In the genomic region with DNA sequence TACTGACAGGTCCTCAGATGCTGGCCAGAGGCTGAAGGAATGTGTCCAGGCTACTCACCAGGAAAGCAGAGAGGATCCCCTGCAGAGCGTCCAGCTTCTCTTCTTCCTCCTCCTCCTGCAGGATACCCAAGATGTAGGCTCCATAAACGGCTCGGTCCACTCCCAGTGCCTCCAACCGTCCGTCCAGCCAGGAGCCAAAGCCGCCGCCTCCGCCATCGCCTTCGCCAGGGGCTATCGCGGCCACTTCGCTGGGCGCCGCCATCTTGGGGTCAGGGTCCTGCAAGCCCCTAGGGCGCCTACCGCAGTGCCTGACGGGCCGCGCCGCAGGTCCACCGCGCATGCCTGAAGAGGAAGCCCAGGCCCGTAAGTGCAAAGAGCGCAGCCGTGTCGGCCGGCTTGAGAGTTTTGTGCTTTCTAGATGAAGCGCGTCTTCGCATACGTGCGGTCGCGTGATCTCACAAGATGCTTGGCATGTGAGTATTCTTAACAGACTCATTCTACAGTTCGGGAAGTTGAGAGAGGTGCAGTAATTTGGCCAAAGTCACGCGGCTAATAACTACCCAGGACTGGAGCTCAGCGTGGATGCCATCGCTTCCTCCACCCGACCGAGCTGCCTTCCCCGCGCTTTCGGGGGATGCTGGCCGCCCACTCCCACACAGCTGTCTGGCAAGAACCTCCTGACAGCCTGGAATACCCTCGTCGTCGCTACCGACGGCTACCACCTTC, we compare ENCODE assay signal across 8 cellular contexts. TPM values are rescaled to one million over a fixed set of nuclear protein-coding genes. Genes with fewer than 3 reads are reported as not detected.
DNase-seq lines count a peak whose midpoint lies in the region; ATAC-seq lines count a peak whose summit lies in the region.

A gene with protein sequence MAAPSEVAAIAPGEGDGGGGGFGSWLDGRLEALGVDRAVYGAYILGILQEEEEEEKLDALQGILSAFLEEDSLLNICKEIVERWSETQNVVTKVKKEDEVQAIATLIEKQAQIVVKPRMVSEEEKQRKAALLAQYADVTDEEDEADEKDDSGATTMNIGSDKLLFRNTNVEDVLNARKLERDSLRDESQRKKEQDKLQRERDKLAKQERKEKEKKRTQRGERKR (minus strand): TSS at position 285 of the 726 bp plus-strand sequence. CDS start 23 bp downstream, at position 262.

- H3K27me3 ChIP-seq in Karpas-422 (ENCODE audit: low read length): no peaks in the 10 kb centered on the region
- no peaks in the 10 kb centered on the region for H3K27me3 ChIP-seq in naive thymus-derived CD4-positive, alpha-beta T cell (ENCODE audit: control insufficient read depth in 2 of 2, insufficient read depth in 2 of 2, low read length in 2 of 2)

- POLR2A ChIA-PET in naive thymus-derived CD4-positive, alpha-beta T cell (lab: Charles Lee): interaction anchor here (0.9 to 3.5 kb wide), 3 partner anchors 18 to 1329 kb away, joined by 4 to 32 read pairs (median 4); partner anchors contain the start of gene DBF4B

- H3K79me2 ChIP-seq in Karpas-422 (ENCODE audit: low read length): peaks cover 41% of the 10 kb centered on the region

- H3K4me3 Mint-ChIP-seq in naive thymus-derived CD4-positive, alpha-beta T cell: peak within 1 kb of the TSS; percentile 92 to 99 (median 98)
- peak within 1 kb of the TSS; percentile 97 for H3K4me3 Mint-ChIP-seq in stimulated activated memory B cell treated with anti-CD40 and anti-IgM and Interleukin-4, amounts not matched to agents 10 μg/mL and 1 μg/mL and 100 μg/mL, for 72 hours

- H3K9me3 Mint-ChIP-seq in naive thymus-derived CD4-positive, alpha-beta T cell: no peaks in the 10 kb centered on the region
- no peaks in the 10 kb centered on the region for H3K9me3 Mint-ChIP-seq in stimulated activated memory B cell treated with anti-CD40 and anti-IgM and Interleukin-4, amounts not matched to agents 10 μg/mL and 1 μg/mL and 100 μg/mL, for 72 hours

- H3K9ac ChIP-seq in Karpas-422 (ENCODE audit: low read length): peak within 1 kb of the TSS; percentile 91

- intact Hi-C loops in naive thymus-derived CD4-positive, alpha-beta T cell (cut with micrococcal nuclease): loop anchor here (1.0 kb wide), 2 partner anchors 19 to 210 kb away; partner anchors contain the start of genes DBF4B (in 2 of the 2) and EFTUD2 (in 1 of the 2)

- peak; percentile 78 for ATAC-seq in GM21723 (IDR thresholded peaks at IDR 0.05; ENCODE audit: unreplicated experiment)
- ATAC-seq in naive thymus-derived CD4-positive, alpha-beta T cell: peak; percentile 99
- ATAC-seq in stimulated activated memory B cell treated with anti-CD40 and anti-IgM and Interleukin-4, amounts not matched to agents 10 μg/mL and 1 μg/mL and 100 μg/mL, for 72 hours: peak; percentile 99

- CTCF ChIA-PET in naive thymus-derived CD4-positive, alpha-beta T cell (lab: Charles Lee): interaction anchor here (1.0 kb wide), 1 partner anchor 19 kb away, joined by 6 read pairs; the partner anchor contains the start of gene DBF4B

- DNase-seq in DMS 273 treated with DMSO at 0.1 percent for 48 hours (lab: John Stamatoyannopoulos, UW): peak; percentile 64
- DNase-seq in Karpas-422: peak; percentile 97
- peak; percentile 89 for DNase-seq in RPMI7951 (ENCODE audit: low read depth)
- DNase-seq in activated T-helper 1 cell treated with Interleukin-2 at 50 U/mL for 16 hours (ENCODE audit: low read depth): peak; percentile 83
- DNase-seq in fibroblast of gingiva (ENCODE audit: low read depth): peak; percentile 91
- DNase-seq in naive thymus-derived CD4-positive, alpha-beta T cell: peak; percentile 86 to 94 (median 92)

- H3K4me1 ChIP-seq in Karpas-422 (ENCODE audit: low read length): peaks cover 21% of the 10 kb centered on the region
- peaks cover 13 to 14% of the 10 kb centered on the region in 2 donors for H3K4me1 ChIP-seq in naive thymus-derived CD4-positive, alpha-beta T cell (ENCODE audit: control insufficient read depth in 2 of 2, insufficient read depth in 2 of 2, low read length in 2 of 2)

- peak within 1 kb of the TSS; percentile 86 for H2AFZ ChIP-seq in Karpas-422 (ENCODE audit: low read length)

- H3K9me3 ChIP-seq in Karpas-422 (ENCODE audit: low read length): no peaks in the 10 kb centered on the region
- no peaks in the 10 kb centered on the region for H3K9me3 ChIP-seq in naive thymus-derived CD4-positive, alpha-beta T cell (ENCODE audit: control insufficient read depth in 2 of 3, low read length in 3 of 3)

- no peaks in the 10 kb centered on the region for H3K36me3 ChIP-seq in Karpas-422 (ENCODE audit: insufficient read depth, low read length)
- H3K36me3 ChIP-seq in naive thymus-derived CD4-positive, alpha-beta T cell (ENCODE audit: control insufficient read depth in 2 of 3, insufficient read depth in 3 of 3, low read length in 3 of 3): peaks cover 0 to 5% (median 0%) of the 10 kb centered on the region in 3 experiments

- H3K9me2 ChIP-seq in Karpas-422 (replicated peaks; ENCODE audit: insufficient read depth, low read length): no peaks in the 10 kb centered on the region

- H3K4me3 ChIP-seq in Karpas-422 (ENCODE audit: low read length): peak within 1 kb of the TSS; percentile 97
- H3K4me3 ChIP-seq in naive thymus-derived CD4-positive, alpha-beta T cell (ENCODE audit: low read length): peak within 1 kb of the TSS; percentile 94

- no peaks in the 10 kb centered on the region for H3K27me3 Mint-ChIP-seq in naive thymus-derived CD4-positive, alpha-beta T cell
- no peaks in the 10 kb centered on the region for H3K27me3 Mint-ChIP-seq in stimulated activated memory B cell treated with anti-CD40 and anti-IgM and Interleukin-4, amounts not matched to agents 10 μg/mL and 1 μg/mL and 100 μg/mL, for 72 hours

- peaks cover 0 to 13% (median 5%) of the 10 kb centered on the region in 5 donors for H3K36me3 Mint-ChIP-seq in naive thymus-derived CD4-positive, alpha-beta T cell
- H3K36me3 Mint-ChIP-seq in stimulated activated memory B cell treated with anti-CD40 and anti-IgM and Interleukin-4, amounts not matched to agents 10 μg/mL and 1 μg/mL and 100 μg/mL, for 72 hours: peaks cover 6% of the 10 kb centered on the region

- peak within 1 kb of the TSS; percentile 95 to 98 (median 96) for H3K27ac Mint-ChIP-seq in naive thymus-derived CD4-positive, alpha-beta T cell
- peak within 1 kb of the TSS; percentile 91 for H3K27ac Mint-ChIP-seq in stimulated activated memory B cell treated with anti-CD40 and anti-IgM and Interleukin-4, amounts not matched to agents 10 μg/mL and 1 μg/mL and 100 μg/mL, for 72 hours

- no peaks in the 10 kb centered on the region for H4K20me1 ChIP-seq in Karpas-422 (ENCODE audit: insufficient read depth, low read depth, low read length)

- peaks cover 24 to 50% (median 26%) of the 10 kb centered on the region in 7 donors for H3K4me1 Mint-ChIP-seq in naive thymus-derived CD4-positive, alpha-beta T cell
- peaks cover 44% of the 10 kb centered on the region for H3K4me1 Mint-ChIP-seq in stimulated activated memory B cell treated with anti-CD40 and anti-IgM and Interleukin-4, amounts not matched to agents 10 μg/mL and 1 μg/mL and 100 μg/mL, for 72 hours

- peak within 1 kb of the TSS; percentile 59 for H3K27ac ChIP-seq in Karpas-422 (ENCODE audit: low read length)
- H3K27ac ChIP-seq in naive thymus-derived CD4-positive, alpha-beta T cell (ENCODE audit: low read depth, low read length): peak within 1 kb of the TSS; percentile 90

- peak within 1 kb of the TSS; percentile 97 for H3K4me2 ChIP-seq in Karpas-422 (ENCODE audit: low read depth, low read length, poor library complexity, severe bottlenecking)

RNA-seq across cellular contexts. Expression of the gene that starts here (rescaled TPM):
- total RNA-seq in Karpas-422 (2014; rRNA removed; shearing (Covaris generic); ENCODE audit: low replicate concordance): 17.1 and 21.5 TPM in 2 replicates
- 27.3 and 32.9 TPM in 2 replicates for total RNA-seq in RPMI7951 (2014; rRNA removed; shearing (Covaris generic))
- 10 to 100 TPM; 15.0 to 29.1 (median 20.2) TPM for total RNA-seq in naive thymus-derived CD4-positive, alpha-beta T cell
- polyA plus RNA-seq in naive thymus-derived CD4-positive, alpha-beta T cell: 10 to 100 TPM; 10.2 to 11.6 TPM

Comparison
In these comparisons a context has a peak if more than half of its experiments do, and no peak if none do; other contexts are left out.
1. Peak in every context shown above with its lines: DNase-seq, ATAC-seq, H3K4me3 ChIP-seq and H3K27ac ChIP-seq.